Comparison of ENCODE assay signal across 15 cellular contexts in genomic region chr6:112205521-112206458, GRCh38. TPM values are rescaled to one million over a fixed set of nuclear protein-coding genes. Genes with fewer than 3 reads are reported as not detected.
DNase-seq lines count a peak whose midpoint lies in the region; ATAC-seq, FAIRE-seq and TF ChIP-seq lines count a peak whose summit lies in the region.
"Had no signal": no experiment of that assay in that cellular context is flagged by ENCODE, and none has a peak within 500 bp of the region (broad histone marks: within the 10 kb centered on the region; RNA-seq: fewer than 3 reads in every experiment).

No MANE protein-coding gene starts in this region.

- no peak overlapping the region for H4K8ac ChIP-seq in trophoblast cell (ENCODE audit: low read depth, low read length)

- peak overlapping the region; percentile 27 for H2BK12ac ChIP-seq in trophoblast cell (ENCODE audit: low read length)

- DNase-seq in ELR (ENCODE audit: low read depth) (peak; percentile 65), RCC 7860 (ENCODE audit: low spot score) (peak; percentile 75), esophagus muscularis mucosa (ENCODE audit: extremely low spot score) (no peak), trophoblast cell (no peak), NCI-H748 (lab: John Stamatoyannopoulos, UW; ENCODE audit: unreplicated experiment) (no peak), posterior vena cava (ENCODE audit: low spot score) (no peak), cerebellar cortex (ENCODE audit: low spot score) (no peak)
- DNase-seq: activated CD8-positive, alpha-beta T cell treated with anti-CD3 and anti-CD28 coated beads for 36 hours; activated naive CD4-positive, alpha-beta T cell treated with anti-CD3 and anti-CD28 coated beads, Interleukin-2, amount 50 U/mL, for 16 hours; C1 segment of cervical spinal cord; H9; stimulated activated naive CD8-positive, alpha-beta T cell treated with anti-CD3 and anti-CD28 coated beads, Interleukin-15, amount 100 ng/mL, for 72 hours; T-cell had no signal

- no peaks in the 10 kb centered on the region for H3K79me2 ChIP-seq in trophoblast cell (ENCODE audit: control insufficient read depth, insufficient read depth, low read length, poor library complexity)

- H3K18ac ChIP-seq in trophoblast cell (ENCODE audit: low read length) = no peak overlapping the region

- no peak overlapping the region for H3K14ac ChIP-seq in trophoblast cell (ENCODE audit: low read length)

- no peak overlapping the region for H3K23ac ChIP-seq in trophoblast cell (ENCODE audit: low read length)

- intact Hi-C loops in esophagus muscularis mucosa (cut with DNase I) (no loop called here), posterior vena cava (cut with DNase I) (no loop called here)

- no peak for TF ChIP-seq POLR2A in esophagus muscularis mucosa (IDR thresholded peaks at IDR 0.05; ENCODE audit: low read depth)

- no peak for TF ChIP-seq EP300 in esophagus muscularis mucosa (IDR thresholded peaks at IDR 0.05)

- no peak for ATAC-seq in GM18909 (IDR thresholded peaks at IDR 0.05; ENCODE audit: poor library complexity, unreplicated experiment)
- ATAC-seq: activated CD8-positive, alpha-beta T cell treated with anti-CD3 and anti-CD28 coated beads for 36 hours; stimulated activated naive CD8-positive, alpha-beta T cell treated with anti-CD3 and anti-CD28 coated beads, Interleukin-15, amount 100 ng/mL, for 72 hours; T-cell had no signal

- no peak overlapping the region for H4K12ac ChIP-seq in trophoblast cell (ENCODE audit: low read depth, low read length)

- 77% methylated on average over 4 of the region's 5 CpGs for WGBS in esophagus muscularis mucosa
- no CpG with 5 or more reads among the region's 5 CpGs for WGBS in trophoblast cell (ENCODE audit: extremely low coverage, insufficient coverage, insufficient read length)

- H3K9ac ChIP-seq in trophoblast cell (ENCODE audit: low read length) = no peak overlapping the region

- H3K4me1 ChIP-seq in esophagus muscularis mucosa (peaks cover 36 to 90% (median 83%) of the 10 kb centered on the region in 4 donors), trophoblast cell (ENCODE audit: control insufficient read depth in 1 of 2, insufficient read depth in 2 of 2, low read length in 2 of 2) (peaks cover 2 to 13% of the 10 kb centered on the region in 2 experiments)

- H4K91ac ChIP-seq in trophoblast cell (ENCODE audit: low read depth, low read length) = peak overlapping the region; percentile 20

- H3K36me3 ChIP-seq in esophagus muscularis mucosa (peaks cover 16 to 69% (median 33%) of the 10 kb centered on the region in 4 donors), trophoblast cell (ENCODE audit: control insufficient read depth in 1 of 2, insufficient read depth in 2 of 2, low read length in 2 of 2) (no peaks in the 10 kb centered on the region)

- peak overlapping the region; percentile 44 for H2BK120ac ChIP-seq in trophoblast cell (ENCODE audit: insufficient read depth, low read length, poor library complexity)

- no peak overlapping the region for H2AFZ ChIP-seq in trophoblast cell (ENCODE audit: insufficient read depth, low read length, poor library complexity)

- H2BK5ac ChIP-seq in trophoblast cell (ENCODE audit: low read depth, low read length, poor library complexity) = peak overlapping the region; percentile 12

- no peaks in the 10 kb centered on the region for H3K9me3 ChIP-seq in esophagus muscularis mucosa
- H3K9me3 ChIP-seq in trophoblast cell (ENCODE audit: insufficient read depth, low read depth, low read length) = no peaks in the 10 kb centered on the region

- H2AK5ac ChIP-seq in trophoblast cell (ENCODE audit: low read length) = no peak overlapping the region

- TF ChIP-seq CTCF in esophagus muscularis mucosa (IDR thresholded peaks at IDR 0.05) = no peak

- FAIRE-seq in RCC 7860 (lab: Jason Lieb, UNC) = peak; percentile 81

- no peak overlapping the region for H3K4me3 ChIP-seq in esophagus muscularis mucosa
- no peak overlapping the region for H3K4me3 ChIP-seq in trophoblast cell (ENCODE audit: low read depth, low read length)

- H3K4ac ChIP-seq in trophoblast cell (ENCODE audit: low read depth, low read length) = no peak overlapping the region

- H3K27me3 ChIP-seq in esophagus muscularis mucosa (no peaks in the 10 kb centered on the region), trophoblast cell (ENCODE audit: insufficient read depth, low read length) (no peaks in the 10 kb centered on the region)

- H3K79me1 ChIP-seq in trophoblast cell (ENCODE audit: low read length) = peaks cover 5% of the 10 kb centered on the region

- H3K27ac ChIP-seq in esophagus muscularis mucosa (replicated peaks in 1 of 4) (peak overlapping the region; percentile 62 to 68 (median 64)), trophoblast cell (ENCODE audit: low read depth, low read length) (no peak overlapping the region)

- H3K4me2 ChIP-seq in trophoblast cell (ENCODE audit: low read length) = no peak overlapping the region

RNA-seq across cellular contexts. Expression of gene LAMA4, which starts 48.6 kb away (rescaled TPM):
- total RNA-seq in esophagus muscularis mucosa = 100 to 1,000 TPM; 261 to 336 (median 303) TPM
- 0.37 and 0.38 TPM in 2 replicates for polyA plus RNA-seq in trophoblast cell (2013)
- total RNA-seq in posterior vena cava = 100 to 1,000 TPM; 189 to 248 TPM
- total RNA-seq: activated CD8-positive, alpha-beta T cell treated with anti-CD3 and anti-CD28 coated beads for 36 hours; NCI-H460 had no signal

Comparison
In these comparisons a context has a peak if more than half of its experiments do, and no peak if none do; other contexts are left out.
1. DNase-seq: peak in ELR (single experiment) and RCC 7860 (single experiment); none in esophagus muscularis mucosa (single experiment), trophoblast cell (0 of 2), NCI-H748 (single experiment), posterior vena cava (single experiment) and cerebellar cortex (single experiment).